8 cellular contexts compared by ENCODE assay signal in genomic region chr4:37685211-37685725, GRCh38. TPM values are rescaled to one million over a fixed set of nuclear protein-coding genes. Genes with fewer than 3 reads are reported as not detected.
DNase-seq lines count a peak whose midpoint lies in the region; ATAC-seq, FAIRE-seq and TF ChIP-seq lines count a peak whose summit lies in the region.

No MANE protein-coding gene starts in this region.

- intact Hi-C loops in psoas muscle (cut with DNase I) = loop anchor here (1.0 to 5.0 kb wide), 3 partner anchors 19 to 82 kb away; no protein-coding TSS in a partner anchor

- FAIRE-seq in frontal cortex (lab: Jason Lieb, UNC) = no peak

- no peaks in the 10 kb centered on the region for H3K27me3 Mint-ChIP-seq in activated T-cell treated with anti-CD3 and anti-CD28 coated beads, Interleukin-2, amount 50 U/mL, for 24 hours

- DNase-seq in DMS 273 treated with DMSO at 0.1 percent for 48 hours (lab: John Stamatoyannopoulos, UW) (peak; percentile 31), foreskin fibroblast (peak; percentile 62 to 78), psoas muscle (no peak), frontal cortex (ENCODE audit: low spot score in 2 of 2) (no peak), NCI-H2107 (lab: John Stamatoyannopoulos, UW) (no peak)
- no peak for DNase-seq in activated T-cell treated with anti-CD3 and anti-CD28 coated beads, Interleukin-2, amount 50 U/mL, for 24 hours

- peak overlapping the region; percentile 57; the same call in 1 of the 2 replicates for H3K9ac ChIP-seq in KMS-11

- no peaks in the 10 kb centered on the region for H3K9me3 Mint-ChIP-seq in activated T-cell treated with anti-CD3 and anti-CD28 coated beads, Interleukin-2, amount 50 U/mL, for 24 hours

- H3K4me1 Mint-ChIP-seq in activated T-cell treated with anti-CD3 and anti-CD28 coated beads, Interleukin-2, amount 50 U/mL, for 24 hours (ENCODE audit: low read depth) = peaks cover 41% of the 10 kb centered on the region

- H2AFZ ChIP-seq in KMS-11 (ENCODE audit: low read depth) = peak overlapping the region; percentile 69

- peaks cover 26% of the 10 kb centered on the region for H3K36me3 Mint-ChIP-seq in activated T-cell treated with anti-CD3 and anti-CD28 coated beads, Interleukin-2, amount 50 U/mL, for 24 hours (ENCODE audit: low read depth)

- peaks cover 25% of the 10 kb centered on the region for H3K4me1 ChIP-seq in KMS-11 (ENCODE audit: low read depth, poor library complexity, severe bottlenecking)
- H3K4me1 ChIP-seq in psoas muscle = peaks cover 32% of the 10 kb centered on the region

- H3K36me3 ChIP-seq in KMS-11 (ENCODE audit: insufficient read depth) (no peaks in the 10 kb centered on the region), psoas muscle (ENCODE audit: insufficient read depth in 1 of 2, low read depth in 1 of 2) (no peaks in the 10 kb centered on the region)

- 1% methylated on average over 10 of the region's 10 CpGs for WGBS in psoas muscle, 3 donors

- H3K27ac ChIP-seq in KMS-11 (peak overlapping the region; percentile 31; the same call in 1 of the 2 replicates), psoas muscle (peak overlapping the region; percentile 99)

- TF ChIP-seq CTCF in KMS-11 (conservative IDR thresholded peaks at IDR 0.05; ENCODE audit: low read depth, low read length) = no peak
- no peak for TF ChIP-seq CTCF in foreskin fibroblast (IDR thresholded peaks at IDR 0.05; ENCODE audit: low read depth, low read length)
- no peak for TF ChIP-seq CTCF in psoas muscle (IDR thresholded peaks at IDR 0.05)

- no peak for ATAC-seq in psoas muscle
- ATAC-seq in HG02610 (IDR thresholded peaks at IDR 0.05; ENCODE audit: unreplicated experiment) = no peak

- peak overlapping the region; percentile 40 for H3K4me2 ChIP-seq in KMS-11

- H4K20me1 ChIP-seq in KMS-11 (ENCODE audit: insufficient read depth) = no peaks in the 10 kb centered on the region

- H3K27me3 ChIP-seq in KMS-11 (ENCODE audit: insufficient read depth, low read depth) (no peaks in the 10 kb centered on the region), psoas muscle (ENCODE audit: insufficient read depth in 3 of 3, low read length in 2 of 3) (no peaks in the 10 kb centered on the region)

- H3K4me3 ChIP-seq in KMS-11 (IDR thresholded peaks at IDR 0.05; ENCODE audit: insufficient read depth, low read depth, low read length) = no peak overlapping the region
- peak overlapping the region; percentile 69 to 82 for H3K4me3 ChIP-seq in foreskin fibroblast (ENCODE audit: low read depth in 1 of 2, low read length in 2 of 2)
- peak overlapping the region; percentile 98 for H3K4me3 ChIP-seq in psoas muscle

- no peaks in the 10 kb centered on the region for H3K9me3 ChIP-seq in psoas muscle

- H3K4me3 Mint-ChIP-seq in activated T-cell treated with anti-CD3 and anti-CD28 coated beads, Interleukin-2, amount 50 U/mL, for 24 hours = peak overlapping the region; percentile 86

- peak overlapping the region; percentile 94 for H3K27ac Mint-ChIP-seq in activated T-cell treated with anti-CD3 and anti-CD28 coated beads, Interleukin-2, amount 50 U/mL, for 24 hours

- H3K79me2 ChIP-seq in KMS-11 (ENCODE audit: insufficient read depth, low read depth) = no peaks in the 10 kb centered on the region

RNA-seq across cellular contexts. Expression of gene RELL1, which starts 0.9 kb away (rescaled TPM):
- total RNA-seq in psoas muscle (10 to 100 TPM; 21.0 to 35.7 (median 25.1) TPM), frontal cortex (38.7 TPM)
- polyA plus RNA-seq in psoas muscle = 1 to 10 TPM; 2.3 to 3.4 (median 2.9) TPM

Comparison
In these comparisons a context has a peak if more than half of its experiments do, and no peak if none do; other contexts are left out.
1. DNase-seq: peak in DMS 273 treated with DMSO at 0.1 percent for 48 hours (single experiment) and foreskin fibroblast (2 of 2); none in activated T-cell treated with anti-CD3 and anti-CD28 coated beads, Interleukin-2, amount 50 U/mL, for 24 hours (single experiment), psoas muscle (0 of 2), frontal cortex (0 of 2) and NCI-H2107 (single experiment).